Comparison of ENCODE assay signal across 26 cellular contexts in genomic region chr5:150075233-150075632, GRCh38. TPM values are rescaled to one million over a fixed set of nuclear protein-coding genes. Genes with fewer than 3 reads are reported as not detected.
"Had no signal": no experiment of that assay in that cellular context is flagged by ENCODE, and none has a peak within 500 bp of the region (broad histone marks: within the 10 kb centered on the region; RNA-seq: fewer than 3 reads in every experiment).

No MANE protein-coding gene starts in this region.

- H3K27me3 Mint-ChIP-seq: activated B cell treated with CpG ODN at 0.5 μM for 24 hours; stimulated activated naive B cell treated with anti-CD40 and anti-IgM and Interleukin-4, amounts not matched to agents 10 μg/mL and 1 μg/mL and 100 μg/mL, for 72 hours had no signal

- H3K4me1 ChIP-seq: adrenal gland, breast epithelium, esophagus muscularis mucosa, gastroesophageal sphincter, parathyroid adenoma, tibial artery, uterus had no signal

- H3K4me1 Mint-ChIP-seq: activated B cell treated with CpG ODN at 0.5 μM for 24 hours, immature natural killer cell, natural killer cell, T-cell had no signal

- ATAC-seq: activated naive CD4-positive, alpha-beta T cell treated with anti-CD3 and anti-CD28 coated beads, Interleukin-2, amount 50 U/mL, for 72 hours; gastroesophageal sphincter; heart right ventricle; left cardiac atrium; sciatic nerve; stimulated activated naive B cell treated with anti-CD40 and anti-IgM and Interleukin-4, amounts not matched to agents 10 μg/mL and 1 μg/mL and 100 μg/mL, for 72 hours had no signal

- DNase-seq: activated B cell treated with CpG ODN at 0.5 μM for 24 hours; activated CD4-positive, alpha-beta T cell treated with anti-CD3 and anti-CD28 coated beads, Interleukin-2, amount 50 U/mL, for 1 hour; activated gamma-delta T cell treated with Interleukin-2 at 50 U/mL for 16 hours; cerebellar nuclear complex; effector CD8-positive, alpha-beta T cell; heart right ventricle; immature natural killer cell; left cardiac atrium; mesenchymal stem cell; natural killer cell; stimulated activated CD4-positive, alpha-beta T cell treated with anti-CD3 and anti-CD28 coated beads, Interleukin-4, amount 100 ng/mL, for 4 hours; stimulated activated naive B cell treated with anti-CD40 and anti-IgM and Interleukin-4, amounts not matched to agents 10 μg/mL and 1 μg/mL and 100 μg/mL, for 72 hours had no signal

- H3K36me3 Mint-ChIP-seq: activated naive CD4-positive, alpha-beta T cell treated with anti-CD3 and anti-CD28 coated beads, Interleukin-2, amount 50 U/mL, for 72 hours; natural killer cell; stimulated activated naive B cell treated with anti-CD40 and anti-IgM and Interleukin-4, amounts not matched to agents 10 μg/mL and 1 μg/mL and 100 μg/mL, for 72 hours; T-cell had no signal

- H3K27ac Mint-ChIP-seq: activated B cell treated with CpG ODN at 0.5 μM for 24 hours; activated naive CD4-positive, alpha-beta T cell treated with anti-CD3 and anti-CD28 coated beads, Interleukin-2, amount 50 U/mL, for 72 hours; activated T-helper 1 cell treated with anti-CD3 and anti-CD28 coated beads, Interleukin-12 subunit alpha, Interleukin-12 subunit beta, Interleukin-2, Interleukin-4 antibody, amounts not matched to agents 30 ng/mL and 10 ng/mL and 1 ng/mL, durations not matched to agents 14 hours and 24 hours and 36 hours; immature natural killer cell; natural killer cell; stimulated activated naive B cell treated with anti-CD40 and anti-IgM and Interleukin-4, amounts not matched to agents 10 μg/mL and 1 μg/mL and 100 μg/mL, for 72 hours; T-cell had no signal

- H3K4me3 Mint-ChIP-seq: activated B cell treated with CpG ODN at 0.5 μM for 24 hours; activated T-helper 1 cell treated with anti-CD3 and anti-CD28 coated beads, Interleukin-12 subunit alpha, Interleukin-12 subunit beta, Interleukin-2, Interleukin-4 antibody, amounts not matched to agents 30 ng/mL and 10 ng/mL and 1 ng/mL, durations not matched to agents 14 hours and 24 hours and 36 hours; immature natural killer cell; natural killer cell; stimulated activated naive B cell treated with anti-CD40 and anti-IgM and Interleukin-4, amounts not matched to agents 10 μg/mL and 1 μg/mL and 100 μg/mL, for 72 hours; T-cell had no signal

- H3K9me3 Mint-ChIP-seq: activated B cell treated with CpG ODN at 0.5 μM for 24 hours; activated naive CD4-positive, alpha-beta T cell treated with anti-CD3 and anti-CD28 coated beads, Interleukin-2, amount 50 U/mL, for 72 hours; activated T-helper 1 cell treated with anti-CD3 and anti-CD28 coated beads, Interleukin-12 subunit alpha, Interleukin-12 subunit beta, Interleukin-2, Interleukin-4 antibody, amounts not matched to agents 30 ng/mL and 10 ng/mL and 1 ng/mL, durations not matched to agents 14 hours and 24 hours and 36 hours; immature natural killer cell; natural killer cell; T-cell had no signal

- H3K9me3 ChIP-seq: adrenal gland, breast epithelium, esophagus muscularis mucosa, gastroesophageal sphincter, tibial artery, uterus had no signal

- H3K27ac ChIP-seq: adrenal gland, breast epithelium, esophagus muscularis mucosa, gastroesophageal sphincter, heart right ventricle, parathyroid adenoma, SK-N-MC, tibial artery, uterus had no signal

- H3K27me3 ChIP-seq: adrenal gland, breast epithelium, esophagus muscularis mucosa, gastroesophageal sphincter, heart right ventricle, tibial artery, uterus had no signal

- H3K36me3 ChIP-seq: breast epithelium, gastroesophageal sphincter, tibial artery, uterus had no signal

- H3K4me3 ChIP-seq: adrenal gland, breast epithelium, esophagus muscularis mucosa, gastroesophageal sphincter, heart right ventricle, SK-N-MC, smooth muscle cell, tibial artery, uterus had no signal

RNA-seq across cellular contexts. Expression of gene CSF1R, which starts 11.1 kb away (rescaled TPM):
- total RNA-seq: endothelial cell of umbilical vein had no signal
- polyA plus RNA-seq: endothelial cell of umbilical vein had no signal
